Comparison of ENCODE assay signal across 1 cellular context in genomic region chr17:48613862-48614694, GRCh38.
A peak's percentile ranks its signal among the peaks of the same experiment; 100 is the strongest.
TF ChIP-seq lines count a peak whose summit lies in the region.

No MANE protein-coding gene starts in this region.

TF ChIP-seq in HEK293, 187 proteins besides CTCF, POLR2A, EP300 and RAD21 (continued from another document):
- TF ChIP-seq ZNF645 (tag by site-specific recombination; IDR thresholded peaks at IDR 0.05), result no peak
- no peak for TF ChIP-seq ZNF830 (tag by site-specific recombination; IDR thresholded peaks at IDR 0.05; ENCODE audit: low read depth)
- no peak; the same call in 1 of the 2 replicates for TF ChIP-seq ZBTB8A (tag by site-specific recombination; IDR thresholded peaks at IDR 0.05)
- TF ChIP-seq ZNF335 (tag by site-specific recombination; conservative IDR thresholded peaks at IDR 0.05), result peak; percentile 73
- no peak for TF ChIP-seq HIC1 (tag by site-specific recombination; IDR thresholded peaks at IDR 0.05)
- no peak for TF ChIP-seq ZNF214 (tag by site-specific recombination; IDR thresholded peaks at IDR 0.05; ENCODE audit: borderline replicate concordance)
- peak; percentile 91 for TF ChIP-seq PRDM10 (tag by site-specific recombination; IDR thresholded peaks at IDR 0.05)
- no peak for TF ChIP-seq ZNF169 (tag by site-specific recombination; IDR thresholded peaks at IDR 0.05)
- TF ChIP-seq ZNF10 (tag by site-specific recombination; IDR thresholded peaks at IDR 0.05), result no peak
- no peak for TF ChIP-seq ZSCAN16 (tag by site-specific recombination; IDR thresholded peaks at IDR 0.05)
- TF ChIP-seq ZNF324 (tag by site-specific recombination; IDR thresholded peaks at IDR 0.05), result no peak
- peak; percentile 57; the same call in 1 of the 2 replicates for TF ChIP-seq ZNF600 (tag by site-specific recombination; IDR thresholded peaks at IDR 0.05)
- TF ChIP-seq GFI1B (tag by site-specific recombination; IDR thresholded peaks at IDR 0.05), result no peak
- TF ChIP-seq ZNF146 (tag by site-specific recombination; IDR thresholded peaks at IDR 0.05), result no peak
- TF ChIP-seq ZNF394 (tag by site-specific recombination; IDR thresholded peaks at IDR 0.05; ENCODE audit: borderline replicate concordance), result no peak
TF ChIP-seq in HEK293: peak in this region for 6.
